Comparison of ENCODE assay signal across 8 cellular contexts in genomic region chr6:47307362-47308222, GRCh38. TPM values are rescaled to one million over a fixed set of nuclear protein-coding genes. Genes with fewer than 3 reads are reported as not detected.
DNase-seq lines count a peak whose midpoint lies in the region; ATAC-seq and TF ChIP-seq lines count a peak whose summit lies in the region.

No MANE protein-coding gene starts in this region.

- DNase-seq in endothelial cell (ENCODE audit: low spot score) = no peak
- no peak for DNase-seq in naive thymus-derived CD8-positive, alpha-beta T cell
- no peak for DNase-seq in T-helper 2 cell
- no peak for DNase-seq in HEK293T (ENCODE audit: extremely low spot score)

- peaks cover 65% of the 10 kb centered on the region for H3K79me2 ChIP-seq in Loucy (ENCODE audit: insufficient read depth, low read length)

- H3K9me3 ChIP-seq in BLaER1 (peaks cover 8% of the 10 kb centered on the region), Loucy (ENCODE audit: insufficient read depth, low read depth, low read length) (no peaks in the 10 kb centered on the region)

- H3K27ac ChIP-seq in BLaER1 = peak overlapping the region; percentile 95

- peak overlapping the region; percentile 96 for H3K4me3 Mint-ChIP-seq in endothelial cell (ENCODE audit: unreplicated experiment)
- H3K4me3 Mint-ChIP-seq in naive thymus-derived CD8-positive, alpha-beta T cell = peak overlapping the region in 8 of 10 donors; percentile 19 to 83 (median 67)

- no peak for ATAC-seq in naive thymus-derived CD8-positive, alpha-beta T cell
- ATAC-seq in HG02840 (IDR thresholded peaks at IDR 0.05; ENCODE audit: low FRiP score, unreplicated experiment) (no peak), GM18502 (IDR thresholded peaks at IDR 0.05; ENCODE audit: poor library complexity, unreplicated experiment) (no peak)

- no peaks in the 10 kb centered on the region for H3K9me2 ChIP-seq in Loucy (replicated peaks; ENCODE audit: low read depth, low read length)

- H3K4me2 ChIP-seq in BLaER1 (peak overlapping the region; percentile 96), Loucy (ENCODE audit: low read depth, low read length, poor library complexity, severe bottlenecking) (peak overlapping the region; percentile 94)

- H3F3A ChIP-seq in Loucy (ENCODE audit: low read depth) = no peaks in the 10 kb centered on the region

- POLR2A ChIA-PET in naive thymus-derived CD8-positive, alpha-beta T cell (lab: Charles Lee) = interaction anchor here (1.1 kb wide), 1 partner anchor 62 kb away, joined by 4 read pairs; no protein-coding TSS in a partner anchor
- POLR2A ChIA-PET in HEK293T (lab: Yijun Ruan, JAX) = interaction anchor here (1.3 to 2.2 kb wide), 2 partner anchors 61 to 210 kb away, joined by 3 to 11 read pairs; no protein-coding TSS in a partner anchor

- peaks cover 24% of the 10 kb centered on the region for H3K4me1 Mint-ChIP-seq in endothelial cell (ENCODE audit: unreplicated experiment)
- peaks cover 6 to 20% (median 12%) of the 10 kb centered on the region in 4 donors for H3K4me1 Mint-ChIP-seq in naive thymus-derived CD8-positive, alpha-beta T cell

- H3K9ac ChIP-seq in BLaER1 (peak overlapping the region; percentile 96), Loucy (ENCODE audit: low read depth, low read length, poor library complexity, severe bottlenecking) (peak overlapping the region; percentile 77)

- no peaks in the 10 kb centered on the region for H3K9me3 Mint-ChIP-seq in endothelial cell (ENCODE audit: unreplicated experiment)
- peaks cover 0 to 2% (median 0%) of the 10 kb centered on the region in 9 donors for H3K9me3 Mint-ChIP-seq in naive thymus-derived CD8-positive, alpha-beta T cell

- H4K20me1 ChIP-seq in BLaER1 (peaks cover 67% of the 10 kb centered on the region), Loucy (ENCODE audit: insufficient read depth, low read length, poor library complexity, severe bottlenecking) (peaks cover 34% of the 10 kb centered on the region)

- H3K27me3 ChIP-seq in BLaER1 = no peaks in the 10 kb centered on the region
- H3K27me3 ChIP-seq in Loucy (ENCODE audit: insufficient read depth, low read length, poor library complexity, severe bottlenecking) = no peaks in the 10 kb centered on the region

- H2AFZ ChIP-seq in Loucy (ENCODE audit: low read length) = 0 out of 2 replicates have a peak overlapping the region, but pooled peaks have one; percentile 76

- no peaks in the 10 kb centered on the region for H3K27me3 Mint-ChIP-seq in endothelial cell (ENCODE audit: unreplicated experiment)
- H3K27me3 Mint-ChIP-seq in naive thymus-derived CD8-positive, alpha-beta T cell = peaks cover 29 to 68% (median 40%) of the 10 kb centered on the region in 5 donors

- peaks cover 30% of the 10 kb centered on the region for H3K36me3 ChIP-seq in BLaER1
- no peaks in the 10 kb centered on the region for H3K36me3 ChIP-seq in Loucy (ENCODE audit: insufficient read depth, low read length)

- H3K4me3 ChIP-seq in BLaER1 (peak overlapping the region; percentile 99), Loucy (ENCODE audit: low read length, poor library complexity, severe bottlenecking) (peak overlapping the region; percentile 90)

- CTCF ChIA-PET in HEK293T (lab: Yijun Ruan, JAX) = interaction anchor here (0.6 kb wide), 1 partner anchor 71 kb away, joined by 3 read pairs; no protein-coding TSS in a partner anchor

- H3K27ac Mint-ChIP-seq in endothelial cell (ENCODE audit: unreplicated experiment) = no peak overlapping the region
- no peak overlapping the region for H3K27ac Mint-ChIP-seq in naive thymus-derived CD8-positive, alpha-beta T cell

- peaks cover 3% of the 10 kb centered on the region for H3K36me3 Mint-ChIP-seq in endothelial cell (ENCODE audit: low read depth, unreplicated experiment)
- H3K36me3 Mint-ChIP-seq in naive thymus-derived CD8-positive, alpha-beta T cell = no peaks in the 10 kb centered on the region

- H3K4me1 ChIP-seq in BLaER1 (peaks cover 30% of the 10 kb centered on the region), Loucy (ENCODE audit: insufficient read depth, low read length, poor library complexity, severe bottlenecking) (peaks cover 56% of the 10 kb centered on the region)

- TF ChIP-seq CTCF in Loucy (conservative IDR thresholded peaks at IDR 0.05; ENCODE audit: low read length) = no peak
- TF ChIP-seq CTCF in endothelial cell (IDR thresholded peaks at IDR 0.05; ENCODE audit: unreplicated experiment) = no peak

TF ChIP-seq in HEK293T, 16 proteins besides CTCF, POLR2A, EP300 and RAD21:
- TF ChIP-seq ARNT (IDR thresholded peaks at IDR 0.05) (no peak), L3MBTL2 (conservative IDR thresholded peaks at IDR 0.05) (no peak), FOXK2 (IDR thresholded peaks at IDR 0.05) (no peak), ZNF384 (IDR thresholded peaks at IDR 0.05) (no peak), HDGF (IDR thresholded peaks at IDR 0.05; ENCODE audit: borderline replicate concordance) (no peak), LEF1 (IDR thresholded peaks at IDR 0.05; ENCODE audit: borderline replicate concordance) (no peak), NFRKB (IDR thresholded peaks at IDR 0.05) (no peak), ELF4 (IDR thresholded peaks at IDR 0.05) (no peak), BHLHE40 (IDR thresholded peaks at IDR 0.05; ENCODE audit: borderline replicate concordance) (no peak), PKNOX1 (IDR thresholded peaks at IDR 0.05) (no peak), TARDBP (IDR thresholded peaks at IDR 0.05) (no peak), FOXM1 (IDR thresholded peaks at IDR 0.05; ENCODE audit: borderline replicate concordance) (no peak), SP1 (IDR thresholded peaks at IDR 0.05) (no peak)

RNA-seq across cellular contexts. Expression of gene TNFRSF21, which starts 2.1 kb away (rescaled TPM):
- total RNA-seq in endothelial cell (ENCODE audit: unreplicated experiment) = 32.5 TPM
- under 1 TPM; 0.36 to 0.38 TPM for total RNA-seq in naive thymus-derived CD8-positive, alpha-beta T cell
- not detected for polyA plus RNA-seq in naive thymus-derived CD8-positive, alpha-beta T cell

Comparison
In these comparisons a context has a peak if more than half of its experiments do, and no peak if none do; other contexts are left out.
1. RNA of gene TNFRSF21, which starts 2.1 kb away (total RNA-seq): 32.5 TPM in endothelial cell (single experiment); 0.36 to 0.38 TPM in naive thymus-derived CD8-positive, alpha-beta T cell; every median in the first group is over 10 times any median in the second.